In genomic region chr2:226337941-226338605, GRCh38 we compare ENCODE assay signal across 24 cellular contexts.
DNase-seq lines count a peak whose midpoint lies in the region; ATAC-seq and TF ChIP-seq lines count a peak whose summit lies in the region.
"Had no signal": no experiment of that assay in that cellular context is flagged by ENCODE, and none has a peak within 500 bp of the region (broad histone marks: within the 10 kb centered on the region; RNA-seq: fewer than 3 reads in every experiment).

No MANE protein-coding gene starts in this region.

- peak overlapping the region; percentile 26; the same call in 1 of the 2 replicates for H3K4me2 ChIP-seq in HCT116 (ENCODE audit: low read length)
- no peak overlapping the region for H3K4me2 ChIP-seq in fibroblast of lung (ENCODE audit: extremely low read depth, insufficient read depth, low read length)
- H3K4me2 ChIP-seq in hepatocyte: no peak overlapping the region

- POLR2A ChIA-PET in HCT116 (lab: Charles Lee): no interaction called here
- POLR2A ChIA-PET in CD4-positive, alpha-beta T cell (lab: Charles Lee): interaction anchor here (0.6 kb wide), 1 partner anchor 417 kb away, joined by 3 read pairs; no protein-coding TSS in a partner anchor

- H3K27me3 Mint-ChIP-seq in CD4-positive, alpha-beta T cell: no peaks in the 10 kb centered on the region

- DNase-seq in HCT116 (ENCODE audit: low read depth, low spot score) (no peak), fibroblast of lung (ENCODE audit: low read depth in 2 of 2) (peak; percentile 33 to 83), hepatocyte (ENCODE audit: low spot score) (peak; percentile 30), uterus (no peak), NK-92 (lab: John Stamatoyannopoulos, UW; ENCODE audit: unreplicated experiment) (no peak), NCI-H1436 (lab: John Stamatoyannopoulos, UW) (no peak)
- DNase-seq in CD4-positive, alpha-beta T cell: no peak
- DNase-seq: activated CD4-positive, CD25-positive, alpha-beta regulatory T cell treated with anti-CD3 and anti-CD28 coated beads, Interleukin-2, amount 50 U/mL, for 72 hours; activated CD8-positive, alpha-beta T cell treated with anti-CD3 and anti-CD28 coated beads, Interleukin-2, amount 10 ng/mL, durations not matched to agents 7 days and 5 days; activated effector memory CD4-positive, alpha-beta T cell treated with Interleukin-2 at 50 U/mL for 16 hours; activated naive CD8-positive, alpha-beta T cell treated with anti-CD3 and anti-CD28 coated beads, Interleukin-2, amount 10 ng/mL, durations not matched to agents 7 days and 5 days; activated T-cell treated with anti-CD3 and anti-CD28 coated beads for 4 hours; body of pancreas; CD4-positive, alpha-beta memory T cell; effector CD4-positive, alpha-beta T cell; erythroblast; NCI-H1694; NCI-H2171 treated with DMSO at 0.1 percent for 48 hours; NCI-H526 treated with DMSO at 0.1 percent for 48 hours; nephron progenitor cell; ovary; stimulated activated naive CD8-positive, alpha-beta T cell treated with anti-CD3 and anti-CD28 coated beads, Interleukin-15, Interleukin-2, amounts not matched to agents 100 U/mL and 50 U/mL, for 24 hours; tibial artery had no signal

- RAD21 ChIA-PET in HCT116 (lab: Charles Lee; ENCODE audit: low non-redundant PET in 1 of 2, low total read pairs in 2 of 2, uncharacterized antibody in 2 of 2, unreplicated experiment in 2 of 2): no interaction called here

- no peak overlapping the region for H3K4me3 Mint-ChIP-seq in CD4-positive, alpha-beta T cell
- H3K4me3 Mint-ChIP-seq: activated CD8-positive, alpha-beta T cell treated with anti-CD3 and anti-CD28 coated beads, Interleukin-2, amount 10 ng/mL, durations not matched to agents 7 days and 5 days; activated naive CD8-positive, alpha-beta T cell treated with anti-CD3 and anti-CD28 coated beads, Interleukin-2, amount 10 ng/mL, durations not matched to agents 7 days and 5 days; CD4-positive, alpha-beta memory T cell; nephron progenitor cell; T-helper 1 cell treated with Interleukin-12 subunit alpha and Interleukin-12 subunit beta and Interleukin-4 antibody, amounts not matched to agents 30 μg/mL and 1 μg/mL, for 36 hours had no signal

- no peaks in the 10 kb centered on the region for H3K36me3 Mint-ChIP-seq in CD4-positive, alpha-beta T cell (ENCODE audit: low read depth)
- H3K36me3 Mint-ChIP-seq: activated naive CD8-positive, alpha-beta T cell treated with anti-CD3 and anti-CD28 coated beads, Interleukin-2, amount 10 ng/mL, durations not matched to agents 7 days and 5 days; CD4-positive, alpha-beta memory T cell had no signal

- TF ChIP-seq CTCF in HCT116 (IDR thresholded peaks at IDR 0.05 in 2 of 3, conservative IDR thresholded peaks at IDR 0.05 in 1 of 3; ENCODE audit: borderline replicate concordance in 1 of 3, insufficient read depth in 1 of 3, low read depth in 2 of 3, low read length in 2 of 3): no peak
- TF ChIP-seq CTCF in fibroblast of lung (conservative IDR thresholded peaks at IDR 0.05 in 1 of 2, IDR thresholded peaks at IDR 0.05 in 1 of 2; ENCODE audit: low read depth in 1 of 2, low read length in 2 of 2): no peak
- TF ChIP-seq CTCF in hepatocyte (IDR thresholded peaks at IDR 0.05; ENCODE audit: poor library complexity): no peak
- no peak for TF ChIP-seq CTCF in uterus (IDR thresholded peaks at IDR 0.05)
- no peak for TF ChIP-seq CTCF in CD4-positive, alpha-beta T cell (IDR thresholded peaks at IDR 0.05)

- H3K36me3 ChIP-seq in HCT116 (ENCODE audit: control insufficient read depth in 1 of 2, insufficient read depth in 2 of 2, low read length in 2 of 2): 0 out of 4 replicates have a peak, but pooled peaks cover 0 to 2% of the 10 kb centered on the region in 2 experiments
- no peaks in the 10 kb centered on the region for H3K36me3 ChIP-seq in fibroblast of lung (ENCODE audit: control insufficient read depth, insufficient read depth, low read length)
- H3K36me3 ChIP-seq in hepatocyte (replicated peaks; ENCODE audit: insufficient read depth, low read depth): no peaks in the 10 kb centered on the region
- H3K36me3 ChIP-seq in uterus: no peaks in the 10 kb centered on the region
- H3K36me3 ChIP-seq: ovary, tibial artery had no signal

- H2AFZ ChIP-seq in HCT116 (ENCODE audit: low read depth, low read length, poor library complexity, severe bottlenecking) (no peak overlapping the region), fibroblast of lung (ENCODE audit: low read length) (no peak overlapping the region), hepatocyte (no peak overlapping the region)

- H3K9me3 ChIP-seq in HCT116 (ENCODE audit: control insufficient read depth in 1 of 2, insufficient read depth in 1 of 2, low read depth in 1 of 2, low read length in 2 of 2): no peaks in the 10 kb centered on the region
- H3K9me3 ChIP-seq in fibroblast of lung (ENCODE audit: control insufficient read depth, insufficient read depth, low read depth, low read length): no peaks in the 10 kb centered on the region
- no peaks in the 10 kb centered on the region for H3K9me3 ChIP-seq in hepatocyte (ENCODE audit: low read depth)
- no peaks in the 10 kb centered on the region for H3K9me3 ChIP-seq in uterus
- no peaks in the 10 kb centered on the region for H3K9me3 ChIP-seq in CD4-positive, alpha-beta T cell (ENCODE audit: control insufficient read depth, low read length)
- H3K9me3 ChIP-seq: body of pancreas, ovary, tibial artery had no signal

- H3K9me2 ChIP-seq in HCT116 (ENCODE audit: insufficient read depth) (no peaks in the 10 kb centered on the region), hepatocyte (replicated peaks; ENCODE audit: insufficient read depth) (no peaks in the 10 kb centered on the region)

- H3K27ac ChIP-seq in HCT116 (ENCODE audit: low read depth, low read length) (peak overlapping the region; percentile 51; the same call in 1 of the 2 replicates), fibroblast of lung (ENCODE audit: insufficient read depth, low read length) (no peak overlapping the region), hepatocyte (peak overlapping the region; percentile 37), uterus (peak overlapping the region; percentile 56 to 68)
- no peak overlapping the region for H3K27ac ChIP-seq in CD4-positive, alpha-beta T cell (ENCODE audit: low read depth, low read length)
- H3K27ac ChIP-seq: body of pancreas, tibial artery had no signal

- no peaks in the 10 kb centered on the region for H3K9me3 Mint-ChIP-seq in CD4-positive, alpha-beta T cell
- H3K9me3 Mint-ChIP-seq: activated naive CD8-positive, alpha-beta T cell treated with anti-CD3 and anti-CD28 coated beads, Interleukin-2, amount 10 ng/mL, durations not matched to agents 7 days and 5 days; CD4-positive, alpha-beta memory T cell; nephron progenitor cell; T-helper 1 cell treated with Interleukin-12 subunit alpha and Interleukin-12 subunit beta and Interleukin-4 antibody, amounts not matched to agents 30 μg/mL and 1 μg/mL, for 36 hours had no signal

- no TSS peak for BruUV-seq in HCT116 (replicated peaks; lab: Mats Ljungman, UMichigan)

- H4K20me1 ChIP-seq in HCT116 (ENCODE audit: insufficient read depth) (no peaks in the 10 kb centered on the region), fibroblast of lung (ENCODE audit: control insufficient read depth, extremely low read depth, insufficient read depth, low read length) (no peaks in the 10 kb centered on the region), hepatocyte (ENCODE audit: insufficient read depth, poor library complexity, severe bottlenecking) (no peaks in the 10 kb centered on the region)

- ATAC-seq in HCT116: no peak
- no peak for ATAC-seq in CD4-positive, alpha-beta T cell (ENCODE audit: poor library complexity)
- ATAC-seq: activated CD8-positive, alpha-beta T cell treated with anti-CD3 and anti-CD28 coated beads, Interleukin-2, amount 10 ng/mL, durations not matched to agents 7 days and 5 days; body of pancreas; stimulated activated naive CD8-positive, alpha-beta T cell treated with anti-CD3 and anti-CD28 coated beads, Interleukin-15, Interleukin-2, amounts not matched to agents 100 U/mL and 50 U/mL, for 24 hours had no signal

- no peak for TF ChIP-seq RAD21 in HCT116 (IDR thresholded peaks at IDR 0.05; ENCODE audit: low read depth)

- TF ChIP-seq POLR2A in HCT116 (IDR thresholded peaks at IDR 0.05; ENCODE audit: borderline replicate concordance, extremely low read depth, insufficient read depth, insufficient read length) (no peak), uterus (IDR thresholded peaks at IDR 0.05) (no peak)

- 0 out of 2 replicates have a peak overlapping the region, but pooled peaks have one; percentile 4 for H3K9ac ChIP-seq in HCT116 (ENCODE audit: low read length)
- no peak overlapping the region for H3K9ac ChIP-seq in fibroblast of lung (ENCODE audit: insufficient read depth, low read length)

- CTCF ChIA-PET in HCT116 (lab: Charles Lee): no interaction called here
- CTCF ChIA-PET in CD4-positive, alpha-beta T cell (lab: Charles Lee): interaction anchor here (0.6 kb wide), 1 partner anchor 8 kb away, joined by 3 read pairs; no protein-coding TSS in a partner anchor

- H3K4me1 ChIP-seq in HCT116 (ENCODE audit: control insufficient read depth in 1 of 2, insufficient read depth in 2 of 2, low read length in 2 of 2) (peaks cover 38 to 57% of the 10 kb centered on the region in 2 experiments), fibroblast of lung (ENCODE audit: control insufficient read depth, extremely low read depth, insufficient read depth, low read length) (peaks cover 2% of the 10 kb centered on the region), hepatocyte (ENCODE audit: insufficient read depth) (no peaks in the 10 kb centered on the region), uterus (peaks cover 0 to 5% of the 10 kb centered on the region in 2 donors)
- H3K4me1 ChIP-seq: body of pancreas, tibial artery had no signal

- H3K79me2 ChIP-seq in HCT116 (ENCODE audit: insufficient read depth, low read length) (no peaks in the 10 kb centered on the region), fibroblast of lung (ENCODE audit: control insufficient read depth, insufficient read depth, low read length) (no peaks in the 10 kb centered on the region), hepatocyte (no peaks in the 10 kb centered on the region)

- intact Hi-C loops in HCT116 (cut with micrococcal nuclease) (no loop called here), uterus (cut with DNase I; ENCODE audit: low total_unique reads) (no loop called here)
- intact Hi-C loops in CD4-positive, alpha-beta T cell (cut with DNase I, micrococcal nuclease): no loop called here

- no peak overlapping the region for H3K27ac Mint-ChIP-seq in CD4-positive, alpha-beta T cell
- H3K27ac Mint-ChIP-seq: activated CD8-positive, alpha-beta T cell treated with anti-CD3 and anti-CD28 coated beads, Interleukin-2, amount 10 ng/mL, durations not matched to agents 7 days and 5 days; activated naive CD8-positive, alpha-beta T cell treated with anti-CD3 and anti-CD28 coated beads, Interleukin-2, amount 10 ng/mL, durations not matched to agents 7 days and 5 days; nephron progenitor cell; T-helper 1 cell treated with Interleukin-12 subunit alpha and Interleukin-12 subunit beta and Interleukin-4 antibody, amounts not matched to agents 30 μg/mL and 1 μg/mL, for 36 hours had no signal

- no peaks in the 10 kb centered on the region for H3K27me3 ChIP-seq in HCT116 (ENCODE audit: insufficient read depth, low read length)
- no peaks in the 10 kb centered on the region for H3K27me3 ChIP-seq in fibroblast of lung (ENCODE audit: control insufficient read depth, insufficient read depth, low read length)
- no peaks in the 10 kb centered on the region for H3K27me3 ChIP-seq in hepatocyte
- no peaks in the 10 kb centered on the region for H3K27me3 ChIP-seq in uterus
- H3K27me3 ChIP-seq in CD4-positive, alpha-beta T cell (ENCODE audit: control insufficient read depth, insufficient read depth, low read length): no peaks in the 10 kb centered on the region
- H3K27me3 ChIP-seq: body of pancreas, ovary, tibial artery had no signal

- H3K4me3 ChIP-seq in HCT116 (replicated peaks in 1 of 2; ENCODE audit: low read depth in 1 of 2, low read length in 2 of 2): no peak overlapping the region
- H3K4me3 ChIP-seq in fibroblast of lung (replicated peaks in 1 of 4; ENCODE audit: control extremely low read depth in 1 of 4, insufficient read depth in 1 of 4, low read depth in 3 of 4, low read length in 4 of 4): no peak overlapping the region
- H3K4me3 ChIP-seq in hepatocyte: no peak overlapping the region
- no peak overlapping the region for H3K4me3 ChIP-seq in uterus
- H3K4me3 ChIP-seq: body of pancreas, ovary, tibial artery had no signal

- H3K4me1 Mint-ChIP-seq in CD4-positive, alpha-beta T cell (ENCODE audit: low read depth): no peaks in the 10 kb centered on the region
- H3K4me1 Mint-ChIP-seq: activated naive CD8-positive, alpha-beta T cell treated with anti-CD3 and anti-CD28 coated beads, Interleukin-2, amount 10 ng/mL, durations not matched to agents 7 days and 5 days; CD4-positive, alpha-beta memory T cell; nephron progenitor cell had no signal

- WGBS in hepatocyte (ENCODE audit: low lambda C conversion rate, missing lambda C conversion rate): 53% methylated on average over 2 of the region's 2 CpGs

Comparison
In these comparisons a context has a peak if more than half of its experiments do, and no peak if none do; other contexts are left out.
1. DNase-seq: peak in fibroblast of lung (2 of 2) and hepatocyte (single experiment); none in HCT116 (single experiment), uterus (0 of 2), NK-92 (single experiment), CD4-positive, alpha-beta T cell (0 of 10) and NCI-H1436 (single experiment).
2. H3K27ac ChIP-seq: peak in HCT116 (single experiment), hepatocyte (single experiment) and uterus (2 of 2); none in fibroblast of lung (single experiment) and CD4-positive, alpha-beta T cell (single experiment).